ENCODE assay signal across 9 cellular contexts in genomic region chr12:92297932-92298681, GRCh38.
DNase-seq lines count a peak whose midpoint lies in the region; ATAC-seq and TF ChIP-seq lines count a peak whose summit lies in the region.
"Had no signal": no experiment of that assay in that cellular context is flagged by ENCODE, and none has a peak within 500 bp of the region (broad histone marks: within the 10 kb centered on the region; RNA-seq: fewer than 3 reads in every experiment).

No MANE protein-coding gene starts in this region.

- H3K36me3 Mint-ChIP-seq in IgD-negative memory B cell, result peaks cover 1% of the 10 kb centered on the region

- intact Hi-C loops in sciatic nerve (cut with DNase I), result no loop called here

- no peak for TF ChIP-seq CTCF in GM12865 (IDR thresholded peaks at IDR 0.05; ENCODE audit: insufficient read depth, low read depth, low read length, missing control alignments)
- TF ChIP-seq CTCF in cardiac fibroblast (IDR thresholded peaks at IDR 0.05; ENCODE audit: low read depth, low read length), result no peak

- ATAC-seq in sciatic nerve (peak; percentile 93), HG03571 (IDR thresholded peaks at IDR 0.05; ENCODE audit: unreplicated experiment) (no peak), GM18511 (IDR thresholded peaks at IDR 0.05; ENCODE audit: unreplicated experiment) (no peak)

- peak overlapping the region in 3 of 4 donors; percentile 17 to 83 (median 77) for H3K4me3 Mint-ChIP-seq in IgD-negative memory B cell

- peaks cover 0 to 2% (median 0%) of the 10 kb centered on the region in 3 donors for H3K9me3 Mint-ChIP-seq in IgD-negative memory B cell

- DNase-seq in GM12865 (ENCODE audit: low read depth), result peak; percentile 20
- peak; percentile 66 to 70 for DNase-seq in cardiac fibroblast (ENCODE audit: low read depth in 2 of 2)
- DNase-seq in sciatic nerve (ENCODE audit: low spot score), result no peak
- no peak for DNase-seq in pons (ENCODE audit: low spot score)
- DNase-seq in HT-29 (ENCODE audit: low spot score), result no peak

- H3K27ac Mint-ChIP-seq in IgD-negative memory B cell, result peak overlapping the region; percentile 44 to 89 (median 54)

- H3K4me3 ChIP-seq in GM12865 (ENCODE audit: low read depth, low read length) (no peak overlapping the region), cardiac fibroblast (replicated peaks in 1 of 2; ENCODE audit: low read depth in 2 of 2, low read length in 2 of 2) (no peak overlapping the region)
- H3K4me3 ChIP-seq: coronary artery had no signal

- no peaks in the 10 kb centered on the region for H3K27me3 Mint-ChIP-seq in IgD-negative memory B cell

- peaks cover 0 to 14% (median 12%) of the 10 kb centered on the region in 3 donors for H3K4me1 Mint-ChIP-seq in IgD-negative memory B cell

Comparison
In these comparisons a context has a peak if more than half of its experiments do, and no peak if none do; other contexts are left out.
1. DNase-seq: peak in GM12865 (single experiment) and cardiac fibroblast (2 of 2); none in sciatic nerve (single experiment), pons (single experiment) and HT-29 (single experiment).